Comparison of ENCODE assay signal across 14 cellular contexts in genomic region chr10:70418229-70418628, GRCh38. TPM values are rescaled to one million over a fixed set of nuclear protein-coding genes. Genes with fewer than 3 reads are reported as not detected.
A peak's percentile ranks its signal among the peaks of the same experiment; 100 is the strongest.
DNase-seq lines count a peak whose midpoint lies in the region; ATAC-seq and FAIRE-seq lines count a peak whose summit lies in the region.
"Had no signal": no experiment of that assay in that cellular context is flagged by ENCODE, and none has a peak within 500 bp of the region (broad histone marks: within the 10 kb centered on the region; RNA-seq: fewer than 3 reads in every experiment).

No MANE protein-coding gene starts in this region.

- H3K4me1 ChIP-seq in skeletal muscle satellite cell (ENCODE audit: control insufficient read depth, insufficient read depth, low read length), result peaks cover 23% of the 10 kb centered on the region
- H3K4me1 ChIP-seq: BE2C, parathyroid adenoma, testis had no signal

- no peak overlapping the region for H3K4me3 Mint-ChIP-seq in activated T-cell treated with anti-CD3 and anti-CD28 coated beads, Interleukin-2, amount 50 U/mL, for 24 hours
- H3K4me3 Mint-ChIP-seq: T-helper 17 cell had no signal

- no peak for DNase-seq in activated T-cell treated with anti-CD3 and anti-CD28 coated beads, Interleukin-2, amount 50 U/mL, for 24 hours
- DNase-seq in activated T-cell treated with anti-CD3 and anti-CD28 coated beads for 4 hours (no peak), RCC 7860 (ENCODE audit: low spot score) (peak; percentile 14), AML-193 (lab: John Stamatoyannopoulos, UW) (no peak), islet precursor cell (no peak), NK-92 (lab: John Stamatoyannopoulos, UW; ENCODE audit: unreplicated experiment) (no peak)
- DNase-seq: BE2C; central memory CD4-positive, alpha-beta T cell; lower lobe of right lung; T-helper 17 cell; testis had no signal

- no peaks in the 10 kb centered on the region for H3K27me3 ChIP-seq in skeletal muscle satellite cell (ENCODE audit: control insufficient read depth, insufficient read depth, low read length)
- H3K27me3 ChIP-seq: BE2C, testis had no signal

- H3K4me3 ChIP-seq in skeletal muscle satellite cell (ENCODE audit: low read length), result peak overlapping the region; percentile 36
- H3K4me3 ChIP-seq: lower lobe of right lung, testis had no signal

- peak overlapping the region; percentile 74 for H3K4me2 ChIP-seq in skeletal muscle satellite cell (ENCODE audit: low read length)

- peaks cover 38% of the 10 kb centered on the region for H3K4me1 Mint-ChIP-seq in activated T-cell treated with anti-CD3 and anti-CD28 coated beads, Interleukin-2, amount 50 U/mL, for 24 hours (ENCODE audit: low read depth)

- H3K27me3 Mint-ChIP-seq in activated T-cell treated with anti-CD3 and anti-CD28 coated beads, Interleukin-2, amount 50 U/mL, for 24 hours, result no peaks in the 10 kb centered on the region
- H3K27me3 Mint-ChIP-seq: T-helper 17 cell had no signal

- peak; percentile 53 for ATAC-seq in esophagus mucosa
- ATAC-seq: T-helper 17 cell had no signal

- H3K36me3 Mint-ChIP-seq in activated T-cell treated with anti-CD3 and anti-CD28 coated beads, Interleukin-2, amount 50 U/mL, for 24 hours (ENCODE audit: low read depth), result peaks cover 60% of the 10 kb centered on the region

- H3K27ac Mint-ChIP-seq in activated T-cell treated with anti-CD3 and anti-CD28 coated beads, Interleukin-2, amount 50 U/mL, for 24 hours, result peak overlapping the region; percentile 85

- H3K36me3 ChIP-seq in skeletal muscle satellite cell (ENCODE audit: insufficient read depth, low read length), result peaks cover 41% of the 10 kb centered on the region

- H3K9me3 Mint-ChIP-seq in activated T-cell treated with anti-CD3 and anti-CD28 coated beads, Interleukin-2, amount 50 U/mL, for 24 hours, result no peaks in the 10 kb centered on the region

- no peak for FAIRE-seq in RCC 7860 (lab: Jason Lieb, UNC)

- H3K9ac ChIP-seq in skeletal muscle satellite cell (ENCODE audit: low read depth, low read length), result no peak overlapping the region
- H3K9ac ChIP-seq: parathyroid adenoma had no signal

- H3K9me3 ChIP-seq in skeletal muscle satellite cell (replicated peaks; ENCODE audit: low read length), result no peaks in the 10 kb centered on the region
- H3K9me3 ChIP-seq: BE2C, lower lobe of right lung, testis had no signal

RNA-seq across cellular contexts. Expression of gene EIF4EBP2, which starts 14.3 kb away (rescaled TPM):
- 33.0 TPM for total RNA-seq in esophagus mucosa
- total RNA-seq in skeletal muscle satellite cell (2012; rRNA removed), result 30.9 and 32.8 TPM in 2 replicates

RNA-seq across cellular contexts. Expression of gene NODAL, which starts 23.3 kb away (rescaled TPM):
- 0.48 TPM for total RNA-seq in esophagus mucosa
- not detected in 2 replicates for total RNA-seq in skeletal muscle satellite cell (2012; rRNA removed)
- total RNA-seq: lower lobe of right lung, T-helper 17 cell had no signal

RNA-seq across cellular contexts. Expression of gene LRRC20, which starts 35.8 kb away (rescaled TPM):
- total RNA-seq in esophagus mucosa, result 7.5 TPM
- total RNA-seq in skeletal muscle satellite cell (2012; rRNA removed), result 5.7 and 11.7 TPM in 2 replicates
